In genomic region chr3:160399347-160400047, GRCh38 we compare ENCODE assay signal across 1 cellular context.
A peak's percentile ranks its signal among the peaks of the same experiment; 100 is the strongest.
TF ChIP-seq lines count a peak whose summit lies in the region.

SMC4 (plus strand) TSS chr3:160399650; CDS start chr3:160400827, 1,177 bp downstream.

TF ChIP-seq in HepG2, 621 proteins besides CTCF, POLR2A, EP300 and RAD21 (continued from another document and continues in another):
- TF ChIP-seq SRY (CRISPR knock-in tag; IDR thresholded peaks at IDR 0.05) (no peak; the same call in 1 of the 2 replicates), TAF1 (CRISPR knock-in tag; IDR thresholded peaks at IDR 0.05) (peak; percentile 30), GMEB1 (CRISPR knock-in tag; IDR thresholded peaks at IDR 0.05; ENCODE audit: borderline replicate concordance) (no peak; the same call in 1 of the 2 replicates), U2AF1 (optimal IDR thresholded peaks at IDR 0.05; ENCODE audit: low read depth, low read length) (no peak), RFXAP (CRISPR knock-in tag; IDR thresholded peaks at IDR 0.05; ENCODE audit: borderline replicate concordance) (no peak; the same call in 1 of the 2 replicates), ZNF589 (CRISPR knock-in tag; conservative IDR thresholded peaks at IDR 0.05) (no peak; the same call in 1 of the 2 replicates), CENPBD1 (CRISPR knock-in tag; IDR thresholded peaks at IDR 0.05; ENCODE audit: borderline replicate concordance, low read depth) (no peak), HNRNPLL (IDR thresholded peaks at IDR 0.05; ENCODE audit: low read depth, low read length, poor library complexity, severe bottlenecking) (peak; percentile 40), RNF219 (CRISPR knock-in tag; IDR thresholded peaks at IDR 0.05) (no peak), AHDC1 (CRISPR knock-in tag; IDR thresholded peaks at IDR 0.05; ENCODE audit: borderline replicate concordance) (no peak), ZBTB4 (CRISPR knock-in tag; IDR thresholded peaks at IDR 0.05; ENCODE audit: borderline replicate concordance) (no peak), ZNF546 (CRISPR knock-in tag; conservative IDR thresholded peaks at IDR 0.05) (no peak), ZBTB33 (CRISPR knock-in tag; IDR thresholded peaks at IDR 0.05) (no peak), ESRRA (CRISPR knock-in tag; IDR thresholded peaks at IDR 0.05; ENCODE audit: low read depth) (no peak), MXI1 (IDR thresholded peaks at IDR 0.05; ENCODE audit: borderline replicate concordance, low read depth, low read length) (peak; percentile 71; the same call in 2 of the 3 replicates), NR3C1 (CRISPR knock-in tag; IDR thresholded peaks at IDR 0.05) (no peak), HDAC1 (CRISPR knock-in tag; IDR thresholded peaks at IDR 0.05) (peak; percentile 91), ZNF616 (CRISPR knock-in tag; IDR thresholded peaks at IDR 0.05; ENCODE audit: low read depth) (no peak), RBM39 (IDR thresholded peaks at IDR 0.05; ENCODE audit: low read depth, low read length, poor library complexity, severe bottlenecking) (no peak), ZNF383 (CRISPR knock-in tag; IDR thresholded peaks at IDR 0.05; ENCODE audit: borderline replicate concordance) (no peak), ZBTB43 (CRISPR knock-in tag; conservative IDR thresholded peaks at IDR 0.05) (no peak), ZNF225 (CRISPR knock-in tag; IDR thresholded peaks at IDR 0.05) (no peak)
- TF ChIP-seq, protein P1, sequence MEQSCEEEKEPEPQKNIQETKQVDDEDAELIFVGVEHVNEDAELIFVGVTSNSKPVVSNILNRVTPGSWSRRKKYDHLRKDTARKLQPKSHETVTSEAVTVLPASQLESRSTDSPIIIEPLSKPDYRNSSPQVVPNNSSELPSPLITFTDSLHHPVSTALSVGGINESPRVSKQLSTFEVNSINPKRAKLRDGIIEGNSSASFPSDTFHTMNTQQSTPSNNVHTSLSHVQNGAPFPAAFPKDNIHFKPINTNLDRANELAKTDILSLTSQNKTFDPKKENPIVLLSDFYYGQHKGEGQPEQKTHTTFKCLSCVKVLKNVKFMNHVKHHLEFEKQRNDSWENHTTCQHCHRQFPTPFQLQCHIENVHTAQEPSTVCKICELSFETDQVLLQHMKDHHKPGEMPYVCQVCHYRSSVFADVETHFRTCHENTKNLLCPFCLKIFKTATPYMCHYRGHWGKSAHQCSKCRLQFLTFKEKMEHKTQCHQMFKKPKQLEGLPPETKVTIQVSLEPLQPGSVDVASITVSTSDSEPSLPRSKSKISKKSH (CRISPR knock-in tag; IDR thresholded peaks at IDR 0.05; ENCODE audit: borderline replicate concordance): no peak
- TF ChIP-seq, protein P2, sequence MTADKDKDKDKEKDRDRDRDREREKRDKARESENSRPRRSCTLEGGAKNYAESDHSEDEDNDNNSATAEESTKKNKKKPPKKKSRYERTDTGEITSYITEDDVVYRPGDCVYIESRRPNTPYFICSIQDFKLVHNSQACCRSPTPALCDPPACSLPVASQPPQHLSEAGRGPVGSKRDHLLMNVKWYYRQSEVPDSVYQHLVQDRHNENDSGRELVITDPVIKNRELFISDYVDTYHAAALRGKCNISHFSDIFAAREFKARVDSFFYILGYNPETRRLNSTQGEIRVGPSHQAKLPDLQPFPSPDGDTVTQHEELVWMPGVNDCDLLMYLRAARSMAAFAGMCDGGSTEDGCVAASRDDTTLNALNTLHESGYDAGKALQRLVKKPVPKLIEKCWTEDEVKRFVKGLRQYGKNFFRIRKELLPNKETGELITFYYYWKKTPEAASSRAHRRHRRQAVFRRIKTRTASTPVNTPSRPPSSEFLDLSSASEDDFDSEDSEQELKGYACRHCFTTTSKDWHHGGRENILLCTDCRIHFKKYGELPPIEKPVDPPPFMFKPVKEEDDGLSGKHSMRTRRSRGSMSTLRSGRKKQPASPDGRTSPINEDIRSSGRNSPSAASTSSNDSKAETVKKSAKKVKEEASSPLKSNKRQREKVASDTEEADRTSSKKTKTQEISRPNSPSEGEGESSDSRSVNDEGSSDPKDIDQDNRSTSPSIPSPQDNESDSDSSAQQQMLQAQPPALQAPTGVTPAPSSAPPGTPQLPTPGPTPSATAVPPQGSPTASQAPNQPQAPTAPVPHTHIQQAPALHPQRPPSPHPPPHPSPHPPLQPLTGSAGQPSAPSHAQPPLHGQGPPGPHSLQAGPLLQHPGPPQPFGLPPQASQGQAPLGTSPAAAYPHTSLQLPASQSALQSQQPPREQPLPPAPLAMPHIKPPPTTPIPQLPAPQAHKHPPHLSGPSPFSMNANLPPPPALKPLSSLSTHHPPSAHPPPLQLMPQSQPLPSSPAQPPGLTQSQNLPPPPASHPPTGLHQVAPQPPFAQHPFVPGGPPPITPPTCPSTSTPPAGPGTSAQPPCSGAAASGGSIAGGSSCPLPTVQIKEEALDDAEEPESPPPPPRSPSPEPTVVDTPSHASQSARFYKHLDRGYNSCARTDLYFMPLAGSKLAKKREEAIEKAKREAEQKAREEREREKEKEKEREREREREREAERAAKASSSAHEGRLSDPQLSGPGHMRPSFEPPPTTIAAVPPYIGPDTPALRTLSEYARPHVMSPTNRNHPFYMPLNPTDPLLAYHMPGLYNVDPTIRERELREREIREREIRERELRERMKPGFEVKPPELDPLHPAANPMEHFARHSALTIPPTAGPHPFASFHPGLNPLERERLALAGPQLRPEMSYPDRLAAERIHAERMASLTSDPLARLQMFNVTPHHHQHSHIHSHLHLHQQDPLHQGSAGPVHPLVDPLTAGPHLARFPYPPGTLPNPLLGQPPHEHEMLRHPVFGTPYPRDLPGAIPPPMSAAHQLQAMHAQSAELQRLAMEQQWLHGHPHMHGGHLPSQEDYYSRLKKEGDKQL (CRISPR knock-in tag; IDR thresholded peaks at IDR 0.05; ENCODE audit: low read depth): no peak
- TF ChIP-seq, protein P3, sequence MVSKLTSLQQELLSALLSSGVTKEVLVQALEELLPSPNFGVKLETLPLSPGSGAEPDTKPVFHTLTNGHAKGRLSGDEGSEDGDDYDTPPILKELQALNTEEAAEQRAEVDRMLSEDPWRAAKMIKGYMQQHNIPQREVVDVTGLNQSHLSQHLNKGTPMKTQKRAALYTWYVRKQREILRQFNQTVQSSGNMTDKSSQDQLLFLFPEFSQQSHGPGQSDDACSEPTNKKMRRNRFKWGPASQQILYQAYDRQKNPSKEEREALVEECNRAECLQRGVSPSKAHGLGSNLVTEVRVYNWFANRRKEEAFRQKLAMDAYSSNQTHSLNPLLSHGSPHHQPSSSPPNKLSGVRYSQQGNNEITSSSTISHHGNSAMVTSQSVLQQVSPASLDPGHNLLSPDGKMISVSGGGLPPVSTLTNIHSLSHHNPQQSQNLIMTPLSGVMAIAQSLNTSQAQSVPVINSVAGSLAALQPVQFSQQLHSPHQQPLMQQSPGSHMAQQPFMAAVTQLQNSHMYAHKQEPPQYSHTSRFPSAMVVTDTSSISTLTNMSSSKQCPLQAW (CRISPR knock-in tag; IDR thresholded peaks at IDR 0.05): no peak
